In genomic region chr4:5742388-5742787, GRCh38 we compare ENCODE assay signal across 10 cellular contexts. TPM values are rescaled to one million over a fixed set of nuclear protein-coding genes. Genes with fewer than 3 reads are reported as not detected.
"Had no signal": no experiment of that assay in that cellular context is flagged by ENCODE, and none has a peak within 500 bp of the region (broad histone marks: within the 10 kb centered on the region; RNA-seq: fewer than 3 reads in every experiment).

No MANE protein-coding gene starts in this region.

- H3K9ac ChIP-seq: KMS-11 had no signal

- ATAC-seq: GM23338, HCT116 had no signal

- H3K4me3 ChIP-seq: GM23338, HAP-1 had no signal

- H2AFZ ChIP-seq: GM23338 had no signal

- H3K9me3 ChIP-seq: HAP-1 had no signal

- H3K9me3 Mint-ChIP-seq: GM23338 had no signal

- H3K4me3 Mint-ChIP-seq: GM23338 had no signal

- DNase-seq: H7, IMR-90, Karpas-422, KBM-7 had no signal

- H3K27ac Mint-ChIP-seq: GM23338 had no signal

- H3K4me1 Mint-ChIP-seq: GM23338 had no signal

- H3K27ac ChIP-seq: HL-60, KMS-11 had no signal

- H3K4me2 ChIP-seq: GM23338, KMS-11 had no signal

- H3K4me1 ChIP-seq: HAP-1 had no signal

RNA-seq across cellular contexts. Expression of gene EVC2, which starts 34.0 kb away (rescaled TPM):
- total RNA-seq: HT1080 had no signal
